In genomic region chr3:119463171-119464169, GRCh38 we compare ENCODE assay signal across 8 cellular contexts. TPM values are rescaled to one million over a fixed set of nuclear protein-coding genes. Genes with fewer than 3 reads are reported as not detected.
DNase-seq lines count a peak whose midpoint lies in the region; ATAC-seq and TF ChIP-seq lines count a peak whose summit lies in the region.

Gene TMEM39A, minus strand, starts transcription at chr3:119463615. Its CDS starts 1,541 bp downstream, at chr3:119462074.

- TSS peak; percentile 78 for BruUV-seq in Panc1 (replicated peaks; lab: Mats Ljungman, UMichigan)

- POLR2A ChIA-PET in Panc1 (lab: Charles Lee), result interaction anchor here (0.5 to 1.8 kb wide), 6 partner anchors 9 to 1794 kb away, joined by 3 to 7 read pairs (median 4); partner anchors contain the start of gene TIMMDC1

- no peaks in the 10 kb centered on the region for H3K9me3 ChIP-seq in Panc1 (ENCODE audit: control insufficient read depth, insufficient read depth, low read depth, low read length)
- H3K9me3 ChIP-seq in mucosa of rectum (ENCODE audit: control insufficient read depth in 2 of 2, low read length in 2 of 2), result no peaks in the 10 kb centered on the region

- H3K9me3 Mint-ChIP-seq in activated T-cell treated with anti-CD3 and anti-CD28 coated beads, Interleukin-2, amount 50 U/mL, for 4 hours, result no peaks in the 10 kb centered on the region

- H3K36me3 ChIP-seq in Panc1 (ENCODE audit: control insufficient read depth, insufficient read depth, low read length) (peaks cover 12% of the 10 kb centered on the region), mucosa of rectum (ENCODE audit: control insufficient read depth in 2 of 2, insufficient read depth in 2 of 2, low read length in 2 of 2) (peaks cover 10 to 21% of the 10 kb centered on the region in 2 donors)

- no peak for TF ChIP-seq CTCF in Panc1 (IDR thresholded peaks at IDR 0.05)

- peak within 1 kb of the TSS; percentile 97 to 99 for H3K9ac ChIP-seq in mucosa of rectum (ENCODE audit: low read depth in 1 of 2, low read length in 2 of 2)

- peaks cover 27% of the 10 kb centered on the region for H3K4me1 Mint-ChIP-seq in activated T-cell treated with anti-CD3 and anti-CD28 coated beads, Interleukin-2, amount 50 U/mL, for 4 hours (ENCODE audit: low read depth)

- intact Hi-C loops in Panc1 (cut with micrococcal nuclease; ENCODE audit: unreplicated experiment), result loop anchor here (10.0 kb wide), 1 partner anchor 189 kb away; no protein-coding TSS in a partner anchor

- peak within 1 kb of the TSS; percentile 98 for H3K4me3 Mint-ChIP-seq in activated T-cell treated with anti-CD3 and anti-CD28 coated beads, Interleukin-2, amount 50 U/mL, for 4 hours

- ATAC-seq in GM21723 (IDR thresholded peaks at IDR 0.05; ENCODE audit: unreplicated experiment), result peak; percentile 93
- ATAC-seq in Panc1, result peak; percentile 99
- peak; percentile 86 to 90 for ATAC-seq in activated T-cell treated with anti-CD3 and anti-CD28 coated beads, Interleukin-2, amount 50 U/mL, for 4 hours

- CTCF ChIA-PET in Panc1 (lab: Charles Lee), result interaction anchor here (0.5 kb wide), 1 partner anchor 86 kb away, joined by 4 read pairs; no protein-coding TSS in a partner anchor

- H3K36me3 Mint-ChIP-seq in activated T-cell treated with anti-CD3 and anti-CD28 coated beads, Interleukin-2, amount 50 U/mL, for 4 hours (ENCODE audit: insufficient read depth), result peaks cover 16% of the 10 kb centered on the region

- in situ Hi-C loops in Panc1 (cut with HindIII; ENCODE audit: low pct_unique_long_range_greater_than_20kb, low sequenced_read_pairs), result no loop called here

- TF ChIP-seq POLR2A in erythroblast (IDR thresholded peaks at IDR 0.05; ENCODE audit: low read length), result peak; percentile 100

- DNase-seq in DMS53 (lab: John Stamatoyannopoulos, UW) (peak; percentile 98), KG1 (lab: John Stamatoyannopoulos, UW) (peak; percentile 94), Panc1 (ENCODE audit: low read depth, low spot score) (peak; percentile 91), erythroblast (lab: John Stamatoyannopoulos, UW) (peak; percentile 99)
- DNase-seq in activated T-cell treated with anti-CD3 and anti-CD28 coated beads, Interleukin-2, amount 50 U/mL, for 4 hours, result peak; percentile 98
- DNase-seq in stimulated activated CD8-positive, alpha-beta memory T cell treated with anti-CD3 and anti-CD28 coated beads, Interleukin-4, amount 100 ng/mL, for 48 hours, result peak; percentile 100

- H3K27ac ChIP-seq in Panc1 (ENCODE audit: low read length), result peak within 1 kb of the TSS; percentile 97
- peak within 1 kb of the TSS; percentile 84 to 88 for H3K27ac ChIP-seq in mucosa of rectum (ENCODE audit: low read depth in 2 of 2, low read length in 2 of 2)

- H3K27me3 ChIP-seq in Panc1 (ENCODE audit: control insufficient read depth, insufficient read depth, low read length), result no peaks in the 10 kb centered on the region
- H3K27me3 ChIP-seq in mucosa of rectum (ENCODE audit: control insufficient read depth in 2 of 2, insufficient read depth in 2 of 2, low read length in 2 of 2), result no peaks in the 10 kb centered on the region

- H3K27me3 Mint-ChIP-seq in activated T-cell treated with anti-CD3 and anti-CD28 coated beads, Interleukin-2, amount 50 U/mL, for 4 hours (ENCODE audit: low read depth), result no peaks in the 10 kb centered on the region

- H3K4me3 ChIP-seq in Panc1 (ENCODE audit: low read depth in 2 of 2, low read length in 2 of 2) (peak within 1 kb of the TSS; percentile 80 to 97), mucosa of rectum (ENCODE audit: low read length in 2 of 2) (peak within 1 kb of the TSS; percentile 95 to 99)

- peaks cover 14% of the 10 kb centered on the region for H3K4me1 ChIP-seq in Panc1 (ENCODE audit: control insufficient read depth, insufficient read depth, low read length)
- H3K4me1 ChIP-seq in mucosa of rectum (ENCODE audit: control insufficient read depth in 2 of 2, insufficient read depth in 2 of 2, low read length in 2 of 2), result peaks cover 18 to 21% of the 10 kb centered on the region in 2 donors

RNA-seq across cellular contexts. Expression of gene TMEM39A, which starts in this region (rescaled TPM):
- total RNA-seq in Panc1 (2021; ENCODE audit: unreplicated experiment), result 47.8 TPM
- 33.7 TPM for polyA plus RNA-seq in Panc1 (2012; ENCODE audit: insufficient read length)
- 10 to 100 TPM; 44.2 to 53.2 (median 45.4) TPM for total RNA-seq in activated T-cell treated with anti-CD3 and anti-CD28 coated beads, Interleukin-2, amount 50 U/mL, for 4 hours

Comparison
In these comparisons a context has a peak if more than half of its experiments do, and no peak if none do; other contexts are left out.
1. Peak in every context shown above with its lines: DNase-seq, ATAC-seq, H3K4me3 ChIP-seq and H3K27ac ChIP-seq.